18 cellular contexts compared by ENCODE assay signal in the genomic region with DNA sequence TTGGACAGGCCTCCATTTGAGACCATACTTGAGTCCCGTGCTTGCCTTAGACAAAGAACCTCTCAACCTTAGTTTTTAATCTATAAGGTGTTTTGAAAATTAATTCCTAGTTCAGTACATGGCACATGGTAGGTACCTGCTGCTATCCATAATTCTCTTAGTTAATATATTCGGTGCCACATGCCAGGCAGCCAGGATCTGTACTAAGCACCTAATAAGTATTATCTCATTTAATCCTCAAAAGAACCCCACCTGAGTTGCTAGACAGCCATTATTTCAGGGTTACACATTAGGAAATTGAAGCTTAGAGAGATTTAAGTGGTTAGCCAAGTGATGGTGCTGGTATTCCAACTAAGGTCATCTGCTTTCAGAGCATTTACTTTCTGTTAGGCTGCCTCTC. TPM values are rescaled to one million over a fixed set of nuclear protein-coding genes. Genes with fewer than 3 reads are reported as not detected.
DNase-seq lines count a peak whose midpoint lies in the region; ATAC-seq, FAIRE-seq and TF ChIP-seq lines count a peak whose summit lies in the region.
"Had no signal": no experiment of that assay in that cellular context is flagged by ENCODE, and none has a peak within 500 bp of the region (broad histone marks: within the 10 kb centered on the region; RNA-seq: fewer than 3 reads in every experiment).

No MANE protein-coding gene starts in this region.

- H3K36me3 Mint-ChIP-seq in activated T-cell treated with anti-CD3 and anti-CD28 coated beads, Interleukin-2, amount 50 U/mL, for 72 hours (ENCODE audit: insufficient read depth in 2 of 2): peaks cover 0 to 11% of the 10 kb centered on the region in 2 donors
- H3K36me3 Mint-ChIP-seq in activated T-cell treated with anti-CD3 and anti-CD28 coated beads, Interleukin-2, amount 50 U/mL, for 4 hours (ENCODE audit: insufficient read depth): peaks cover 2% of the 10 kb centered on the region
- H3K36me3 Mint-ChIP-seq in T-helper 17 cell (ENCODE audit: low read depth): no peaks in the 10 kb centered on the region
- H3K36me3 Mint-ChIP-seq in activated CD8-positive, alpha-beta T cell treated with anti-CD3 and anti-CD28 coated beads, Interleukin-2, amount 10 ng/mL, durations not matched to agents 7 days and 5 days (ENCODE audit: low read depth): peaks cover 40% of the 10 kb centered on the region

- H3K4me1 ChIP-seq in HEK293 (ENCODE audit: control insufficient read depth, insufficient read depth, low read length) (no peaks in the 10 kb centered on the region), small intestine (ENCODE audit: control insufficient read depth in 2 of 2, insufficient read depth in 1 of 2, low read depth in 1 of 2, low read length in 1 of 2) (no peaks in the 10 kb centered on the region)
- no peaks in the 10 kb centered on the region for H3K4me1 ChIP-seq in effector memory CD4-positive, alpha-beta T cell (ENCODE audit: control insufficient read depth, insufficient read depth, low read length, poor library complexity, severe bottlenecking)
- H3K4me1 ChIP-seq: BLaER1, HAP-1 had no signal

- no peak overlapping the region for H3K27ac ChIP-seq in HEK293 (ENCODE audit: extremely low read depth, low read depth, low read length)
- H3K27ac ChIP-seq in effector memory CD4-positive, alpha-beta T cell (ENCODE audit: insufficient read depth, low read length, poor library complexity, severe bottlenecking): no peak overlapping the region
- H3K27ac ChIP-seq in small intestine (ENCODE audit: low read depth in 1 of 2, low read length in 1 of 2): no peak overlapping the region
- H3K27ac ChIP-seq: BLaER1 had no signal

- H3K9me3 Mint-ChIP-seq in activated T-cell treated with anti-CD3 and anti-CD28 coated beads, Interleukin-2, amount 50 U/mL, for 72 hours: no peaks in the 10 kb centered on the region
- H3K9me3 Mint-ChIP-seq in activated T-cell treated with anti-CD3 and anti-CD28 coated beads, Interleukin-2, amount 50 U/mL, for 4 hours: no peaks in the 10 kb centered on the region
- no peaks in the 10 kb centered on the region for H3K9me3 Mint-ChIP-seq in activated CD8-positive, alpha-beta T cell treated with anti-CD3 and anti-CD28 coated beads, Interleukin-2, amount 10 ng/mL, durations not matched to agents 7 days and 5 days (ENCODE audit: insufficient read depth)
- H3K9me3 Mint-ChIP-seq: CD14-positive monocyte; CD4-positive, alpha-beta memory T cell had no signal

- H3K4me3 Mint-ChIP-seq in activated T-cell treated with anti-CD3 and anti-CD28 coated beads, Interleukin-2, amount 50 U/mL, for 72 hours: no peak overlapping the region
- H3K4me3 Mint-ChIP-seq in activated T-cell treated with anti-CD3 and anti-CD28 coated beads, Interleukin-2, amount 50 U/mL, for 4 hours: no peak overlapping the region
- H3K4me3 Mint-ChIP-seq in T-helper 17 cell: no peak overlapping the region
- no peak overlapping the region for H3K4me3 Mint-ChIP-seq in activated CD8-positive, alpha-beta T cell treated with anti-CD3 and anti-CD28 coated beads, Interleukin-2, amount 10 ng/mL, durations not matched to agents 7 days and 5 days
- H3K4me3 Mint-ChIP-seq: CD14-positive monocyte; CD4-positive, alpha-beta memory T cell had no signal

- CTCF ChIA-PET in HEK293 (lab: Yijun Ruan, JAX): interaction anchor here (0.7 to 1.6 kb wide), 2 partner anchors 9 to 207 kb away, joined by 5 read pairs; no protein-coding TSS in a partner anchor
- CTCF ChIA-PET in activated CD8-positive, alpha-beta T cell treated with anti-CD3 and anti-CD28 coated beads, Interleukin-2, amount 10 ng/mL, durations not matched to agents 7 days and 5 days (lab: Charles Lee): interaction anchor here (0.9 kb wide), 1 partner anchor 10 kb away, joined by 3 read pairs; no protein-coding TSS in a partner anchor

- peaks cover 11% of the 10 kb centered on the region for H3K4me1 Mint-ChIP-seq in activated T-cell treated with anti-CD3 and anti-CD28 coated beads, Interleukin-2, amount 50 U/mL, for 72 hours (ENCODE audit: low read depth)
- H3K4me1 Mint-ChIP-seq in activated T-cell treated with anti-CD3 and anti-CD28 coated beads, Interleukin-2, amount 50 U/mL, for 4 hours (ENCODE audit: low read depth): peaks cover 2% of the 10 kb centered on the region
- peaks cover 8% of the 10 kb centered on the region for H3K4me1 Mint-ChIP-seq in T-helper 17 cell
- no peaks in the 10 kb centered on the region for H3K4me1 Mint-ChIP-seq in activated CD8-positive, alpha-beta T cell treated with anti-CD3 and anti-CD28 coated beads, Interleukin-2, amount 10 ng/mL, durations not matched to agents 7 days and 5 days (ENCODE audit: low read depth)
- H3K4me1 Mint-ChIP-seq: CD14-positive monocyte had no signal

- ATAC-seq in activated T-cell treated with anti-CD3 and anti-CD28 coated beads, Interleukin-2, amount 50 U/mL, for 72 hours (replicated peaks in 1 of 2): no peak
- ATAC-seq in activated T-cell treated with anti-CD3 and anti-CD28 coated beads, Interleukin-2, amount 50 U/mL, for 4 hours: no peak
- no peak for ATAC-seq in T-helper 17 cell
- no peak for ATAC-seq in activated CD8-positive, alpha-beta T cell treated with anti-CD3 and anti-CD28 coated beads, Interleukin-2, amount 10 ng/mL, durations not matched to agents 7 days and 5 days

- peak overlapping the region; percentile 33 for H3K27ac Mint-ChIP-seq in activated T-cell treated with anti-CD3 and anti-CD28 coated beads, Interleukin-2, amount 50 U/mL, for 72 hours
- H3K27ac Mint-ChIP-seq in T-helper 17 cell: peak overlapping the region; percentile 29
- H3K27ac Mint-ChIP-seq in activated CD8-positive, alpha-beta T cell treated with anti-CD3 and anti-CD28 coated beads, Interleukin-2, amount 10 ng/mL, durations not matched to agents 7 days and 5 days: no peak overlapping the region

- no peak overlapping the region for H3K4me3 ChIP-seq in HEK293 (ENCODE audit: low read depth, low read length)
- H3K4me3 ChIP-seq in effector memory CD4-positive, alpha-beta T cell (ENCODE audit: insufficient read depth, low read depth, low read length, poor library complexity, severe bottlenecking): no peak overlapping the region
- H3K4me3 ChIP-seq in small intestine (ENCODE audit: low read depth in 1 of 2, low read length in 2 of 2): no peak overlapping the region
- H3K4me3 ChIP-seq: BLaER1, HAP-1 had no signal

- H3K36me3 ChIP-seq in HEK293 (ENCODE audit: control insufficient read depth in 2 of 2, insufficient read depth in 1 of 2, low read length in 2 of 2) (peaks cover 42 to 52% of the 10 kb centered on the region in 2 experiments), small intestine (ENCODE audit: control insufficient read depth in 2 of 2, insufficient read depth in 2 of 2, low read length in 2 of 2) (peaks cover 0 to 5% of the 10 kb centered on the region in 2 donors)
- H3K36me3 ChIP-seq in effector memory CD4-positive, alpha-beta T cell (ENCODE audit: control insufficient read depth, insufficient read depth, low read length): no peaks in the 10 kb centered on the region

- no peak for DNase-seq in activated T-cell treated with anti-CD3 and anti-CD28 coated beads, Interleukin-2, amount 50 U/mL, for 72 hours
- no peak for DNase-seq in activated T-cell treated with anti-CD3 and anti-CD28 coated beads, Interleukin-2, amount 50 U/mL, for 4 hours
- DNase-seq in T-helper 17 cell: no peak
- no peak for DNase-seq in activated CD8-positive, alpha-beta T cell treated with anti-CD3 and anti-CD28 coated beads, Interleukin-2, amount 10 ng/mL, durations not matched to agents 7 days and 5 days
- DNase-seq in effector memory CD4-positive, alpha-beta T cell: no peak
- no peak for DNase-seq in small intestine
- DNase-seq: 8988T; CD4-positive, alpha-beta memory T cell; DMS 273 treated with DMSO at 0.1 percent for 48 hours; DMS53; DND-41; EL had no signal

- no peaks in the 10 kb centered on the region for H3K27me3 Mint-ChIP-seq in activated T-cell treated with anti-CD3 and anti-CD28 coated beads, Interleukin-2, amount 50 U/mL, for 72 hours (ENCODE audit: low read depth)
- H3K27me3 Mint-ChIP-seq in activated T-cell treated with anti-CD3 and anti-CD28 coated beads, Interleukin-2, amount 50 U/mL, for 4 hours (ENCODE audit: low read depth): no peaks in the 10 kb centered on the region
- no peaks in the 10 kb centered on the region for H3K27me3 Mint-ChIP-seq in T-helper 17 cell
- no peaks in the 10 kb centered on the region for H3K27me3 Mint-ChIP-seq in activated CD8-positive, alpha-beta T cell treated with anti-CD3 and anti-CD28 coated beads, Interleukin-2, amount 10 ng/mL, durations not matched to agents 7 days and 5 days (ENCODE audit: low read depth)
- H3K27me3 Mint-ChIP-seq: CD4-positive, alpha-beta memory T cell had no signal

- POLR2A ChIA-PET in HEK293 (lab: Yijun Ruan, JAX): interaction anchor here (0.9 kb wide), 1 partner anchor 25 kb away, joined by 4 read pairs; no protein-coding TSS in a partner anchor
- POLR2A ChIA-PET in activated CD8-positive, alpha-beta T cell treated with anti-CD3 and anti-CD28 coated beads, Interleukin-2, amount 10 ng/mL, durations not matched to agents 7 days and 5 days (lab: Charles Lee): no interaction called here

- 97 to 100% (median 97%) methylated on average over 2 of the region's 2 CpGs for WGBS in small intestine, 3 donors

- H3K9me3 ChIP-seq in HEK293 (ENCODE audit: control insufficient read depth, insufficient read depth, low read depth, low read length): no peaks in the 10 kb centered on the region
- no peaks in the 10 kb centered on the region for H3K9me3 ChIP-seq in T-helper 17 cell (ENCODE audit: control insufficient read depth, low read length, poor library complexity, severe bottlenecking)
- H3K9me3 ChIP-seq in effector memory CD4-positive, alpha-beta T cell (ENCODE audit: control insufficient read depth, low read length): no peaks in the 10 kb centered on the region
- H3K9me3 ChIP-seq in small intestine (ENCODE audit: control insufficient read depth, low read depth): no peaks in the 10 kb centered on the region
- H3K9me3 ChIP-seq: BLaER1, HAP-1 had no signal

- no peaks in the 10 kb centered on the region for H3K27me3 ChIP-seq in effector memory CD4-positive, alpha-beta T cell (replicated peaks; ENCODE audit: control insufficient read depth, insufficient read depth, low read length, poor library complexity, severe bottlenecking)
- H3K27me3 ChIP-seq in small intestine (ENCODE audit: control insufficient read depth in 2 of 2, insufficient read depth in 2 of 2, low read length in 2 of 2): no peaks in the 10 kb centered on the region
- H3K27me3 ChIP-seq: BLaER1 had no signal

- FAIRE-seq in small intestine (lab: Jason Lieb, UNC): no peak
- FAIRE-seq: GM12891, GM19239 had no signal

- TF ChIP-seq CTCF in HEK293 (tag by site-specific recombination; IDR thresholded peaks at IDR 0.05): no peak

TF ChIP-seq in HEK293, 187 proteins besides CTCF, POLR2A, EP300 and RAD21 (continues in another document):
- TF ChIP-seq ZNF664 (tag by site-specific recombination; IDR thresholded peaks at IDR 0.05): peak; percentile 92
- no peak for TF ChIP-seq ZIC2 (tag by site-specific recombination; IDR thresholded peaks at IDR 0.05)

RNA-seq across cellular contexts. Expression of gene NSD1, which starts 29.9 kb away (rescaled TPM):
- 100 to 1,000 TPM in 1 of 2 donors, 10 to 100 TPM in 1; 89.8 to 114 TPM for total RNA-seq in activated T-cell treated with anti-CD3 and anti-CD28 coated beads, Interleukin-2, amount 50 U/mL, for 72 hours
- total RNA-seq in activated T-cell treated with anti-CD3 and anti-CD28 coated beads, Interleukin-2, amount 50 U/mL, for 4 hours: 10 to 100 TPM; 59.3 to 71.6 (median 67.6) TPM
- total RNA-seq in T-helper 17 cell: 100 to 1,000 TPM; 103 TPM
- 10 to 100 TPM; 91.8 to 98.4 TPM for total RNA-seq in activated CD8-positive, alpha-beta T cell treated with anti-CD3 and anti-CD28 coated beads, Interleukin-2, amount 10 ng/mL, durations not matched to agents 7 days and 5 days
- 10 to 100 TPM in 1 of 3 donors, 1 to 10 TPM in 2; 4.3 to 17.7 (median 5.4) TPM for polyA plus RNA-seq in small intestine
